12 cellular contexts compared by ENCODE assay signal in the genomic region with DNA sequence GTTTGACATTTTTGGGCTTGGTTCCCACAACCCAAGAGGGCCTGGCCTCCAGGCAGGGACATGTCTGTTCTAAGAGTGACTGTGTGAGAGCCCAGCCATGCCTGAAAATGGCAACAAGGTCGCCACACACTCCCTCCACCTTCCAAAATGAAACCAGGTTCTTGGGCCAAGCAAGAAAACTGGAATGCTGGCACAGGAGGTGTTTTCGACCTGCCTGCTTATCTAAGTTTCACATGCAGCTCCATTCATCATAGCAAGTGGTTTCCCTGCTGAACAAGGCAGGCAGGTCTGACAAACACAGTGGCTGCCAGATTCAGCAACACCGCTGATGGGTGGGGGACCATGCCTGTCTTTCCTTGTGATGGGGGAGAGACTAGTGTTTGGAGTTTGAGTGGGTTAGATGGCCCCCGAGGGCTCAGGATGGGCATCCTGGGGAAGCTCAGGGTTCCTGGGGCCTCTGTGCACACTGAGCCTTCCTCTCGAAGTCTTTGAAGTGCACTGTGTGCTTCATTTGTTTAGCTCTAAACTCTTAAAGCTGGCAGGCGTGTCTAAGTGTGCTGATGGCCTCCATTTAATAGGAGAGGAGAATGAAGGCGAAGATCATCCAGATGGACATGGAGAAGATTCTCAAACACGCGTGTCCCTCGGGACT. TPM values are rescaled to one million over a fixed set of nuclear protein-coding genes. Genes with fewer than 3 reads are reported as not detected.
DNase-seq lines count a peak whose midpoint lies in the region; ATAC-seq and TF ChIP-seq lines count a peak whose summit lies in the region.
"Had no signal": no experiment of that assay in that cellular context is flagged by ENCODE, and none has a peak within 500 bp of the region (broad histone marks: within the 10 kb centered on the region; RNA-seq: fewer than 3 reads in every experiment).

No MANE protein-coding gene starts in this region.

- peaks cover 10% of the 10 kb centered on the region for H3K27me3 Mint-ChIP-seq in progenitor cell of endocrine pancreas
- H3K27me3 Mint-ChIP-seq: brain had no signal

- peak; percentile 18 for ATAC-seq in foreskin keratinocyte

- H3K79me2 ChIP-seq in OCI-LY7 (ENCODE audit: insufficient read depth, low read depth, low read length) = no peaks in the 10 kb centered on the region

- H3K36me3 Mint-ChIP-seq in progenitor cell of endocrine pancreas (ENCODE audit: insufficient read depth) = no peaks in the 10 kb centered on the region
- H3K36me3 Mint-ChIP-seq: brain had no signal

- no peak for DNase-seq in OCI-LY7 (ENCODE audit: low spot score)
- peak in 1 of 2 donors; percentile 35 for DNase-seq in foreskin keratinocyte
- DNase-seq in progenitor cell of endocrine pancreas (ENCODE audit: low spot score, unreplicated experiment) = no peak
- DNase-seq in activated CD4-positive, CD25-positive, alpha-beta regulatory T cell treated with anti-CD3 and anti-CD28 coated beads, Interleukin-2, amount 50 U/mL, for 72 hours = no peak
- DNase-seq in NCI-H82 (lab: John Stamatoyannopoulos, UW) = no peak
- DNase-seq in NOMO-1 (lab: John Stamatoyannopoulos, UW; ENCODE audit: unreplicated experiment in 2 of 2) = no peak
- DNase-seq in EL = no peak
- DNase-seq: activated CD4-positive, alpha-beta T cell treated with anti-CD3 and anti-CD28 coated beads, Interleukin-2, amount 50 U/mL, for 4 hours; AML-193; SHP77 treated with DMSO at 0.1 percent for 48 hours had no signal

- H3K4me3 Mint-ChIP-seq in progenitor cell of endocrine pancreas (ENCODE audit: low read depth) = no peak overlapping the region
- H3K4me3 Mint-ChIP-seq: brain had no signal

- peaks cover 22 to 50% (median 39%) of the 10 kb centered on the region in 10 experiments for H3K4me1 ChIP-seq in BLaER1 treated with 17β-estradiol and CSF1 and Interleukin-3, amounts not matched to agents 10 nM and 100 nM
- H3K4me1 ChIP-seq in OCI-LY7 (ENCODE audit: insufficient read depth, low read length, poor library complexity, severe bottlenecking) (peaks cover 2% of the 10 kb centered on the region), foreskin keratinocyte (peaks cover 6% of the 10 kb centered on the region)

- BruUV-seq in OCI-LY7 (replicated peaks; lab: Mats Ljungman, UMichigan) = no TSS peak

- intact Hi-C loops in OCI-LY7 (cut with micrococcal nuclease; ENCODE audit: unreplicated experiment) = no loop called here

- POLR2A ChIA-PET in OCI-LY7 (lab: Charles Lee) = no interaction called here

- H3K4me1 Mint-ChIP-seq in progenitor cell of endocrine pancreas (ENCODE audit: low read depth) = peaks cover 13% of the 10 kb centered on the region

- H3K36me3 ChIP-seq in BLaER1 treated with 17β-estradiol and CSF1 and Interleukin-3, amounts not matched to agents 10 nM and 100 nM = no peaks in the 10 kb centered on the region
- no peaks in the 10 kb centered on the region for H3K36me3 ChIP-seq in OCI-LY7 (ENCODE audit: insufficient read depth, low read length)

- peak overlapping the region in 8 of 11 experiments; percentile 8 to 68 (median 46); a peak in 16 of 22 replicates for H3K27ac ChIP-seq in BLaER1 treated with 17β-estradiol and CSF1 and Interleukin-3, amounts not matched to agents 10 nM and 100 nM
- H3K27ac ChIP-seq in OCI-LY7 (ENCODE audit: low read depth, low read length, poor library complexity, severe bottlenecking) (no peak overlapping the region), foreskin keratinocyte (no peak overlapping the region)

- H3K9me3 ChIP-seq in BLaER1 treated with 17β-estradiol and CSF1 and Interleukin-3, amounts not matched to agents 10 nM and 100 nM (replicated peaks in 1 of 11) = peaks cover 0 to 11% (median 0%) of the 10 kb centered on the region in 11 experiments; a peak in 5 of 22 replicates
- H3K9me3 ChIP-seq in OCI-LY7 (ENCODE audit: low read length) = no peaks in the 10 kb centered on the region

- H3K27me3 ChIP-seq in BLaER1 treated with 17β-estradiol and CSF1 and Interleukin-3, amounts not matched to agents 10 nM and 100 nM = no peaks in the 10 kb centered on the region
- no peaks in the 10 kb centered on the region for H3K27me3 ChIP-seq in foreskin keratinocyte

- no peak overlapping the region for H3K4me3 ChIP-seq in BLaER1 treated with 17β-estradiol and CSF1 and Interleukin-3, amounts not matched to agents 10 nM and 100 nM
- H3K4me3 ChIP-seq in OCI-LY7 (ENCODE audit: low read depth, low read length, poor library complexity, severe bottlenecking) = no peak overlapping the region

- no peak overlapping the region for H2AFZ ChIP-seq in OCI-LY7 (ENCODE audit: low read length)

- peak overlapping the region; percentile 20 for H3K27ac Mint-ChIP-seq in progenitor cell of endocrine pancreas

- peak overlapping the region; percentile 66 to 90 (median 80) for H3K4me2 ChIP-seq in BLaER1 treated with 17β-estradiol and CSF1 and Interleukin-3, amounts not matched to agents 10 nM and 100 nM
- 0 out of 2 replicates have a peak overlapping the region, but pooled peaks have one; percentile 12 for H3K4me2 ChIP-seq in OCI-LY7 (ENCODE audit: low read length)

- H3K9me2 ChIP-seq in OCI-LY7 (ENCODE audit: insufficient read depth, low read length) = no peaks in the 10 kb centered on the region

- H3K9me3 Mint-ChIP-seq in progenitor cell of endocrine pancreas (ENCODE audit: low read depth) = no peaks in the 10 kb centered on the region

- H3K9ac ChIP-seq in BLaER1 treated with 17β-estradiol and CSF1 and Interleukin-3, amounts not matched to agents 10 nM and 100 nM = peak overlapping the region in 4 of 11 experiments; percentile 13 to 57 (median 40); a peak in 6 of 22 replicates

- CTCF ChIA-PET in OCI-LY7 (lab: Charles Lee; ENCODE audit: unreplicated experiment) = no interaction called here

- TF ChIP-seq CTCF in OCI-LY7 (conservative IDR thresholded peaks at IDR 0.05; ENCODE audit: low read length) (no peak), foreskin keratinocyte (conservative IDR thresholded peaks at IDR 0.05) (no peak), progenitor cell of endocrine pancreas (IDR thresholded peaks at IDR 0.05; ENCODE audit: unreplicated experiment) (no peak)

- H4K20me1 ChIP-seq in BLaER1 treated with 17β-estradiol and CSF1 and Interleukin-3, amounts not matched to agents 10 nM and 100 nM = no peaks in the 10 kb centered on the region
- H4K20me1 ChIP-seq in OCI-LY7 (ENCODE audit: insufficient read depth, low read length) = no peaks in the 10 kb centered on the region

RNA-seq across cellular contexts. Expression of gene GAS6, which starts 17.9 kb away (rescaled TPM):
- total RNA-seq in OCI-LY7 (2014; rRNA removed; shearing (Covaris generic)) = not detected in 2 replicates
- not detected in 2 replicates for total RNA-seq in OCI-LY7 (2022)
- total RNA-seq in foreskin keratinocyte = 230 and 426 TPM in 2 replicates
- polyA plus RNA-seq in foreskin keratinocyte = 282 and 494 TPM in 2 replicates
- 11.5 and 13.8 TPM in 2 replicates for total RNA-seq in progenitor cell of endocrine pancreas

Comparison
In these comparisons a context has a peak if more than half of its experiments do, and no peak if none do; other contexts are left out.
1. H3K27ac ChIP-seq: peak in BLaER1 treated with 17β-estradiol and CSF1 and Interleukin-3, amounts not matched to agents 10 nM and 100 nM (8 of 11); none in OCI-LY7 (single experiment) and foreskin keratinocyte (single experiment).
2. RNA of gene GAS6, which starts 17.9 kb away (total RNA-seq): 230 to 426 TPM in foreskin keratinocyte; 11.5 to 13.8 TPM in progenitor cell of endocrine pancreas and not detected in OCI-LY7; every median in the first group is over 10 times any median in the second.